ENCODE assay signal across 21 cellular contexts in genomic region chr14:70339039-70339438, GRCh38.
"Had no signal": no experiment of that assay in that cellular context is flagged by ENCODE, and none has a peak within 500 bp of the region (broad histone marks: within the 10 kb centered on the region; RNA-seq: fewer than 3 reads in every experiment).

No MANE protein-coding gene starts in this region.

- ATAC-seq: activated CD8-positive, alpha-beta memory T cell treated with anti-CD3 and anti-CD28 coated beads, Interleukin-2, amount 10 ng/mL, durations not matched to agents 7 days and 5 days had no signal

- DNase-seq: activated B cell treated with CpG ODN at 0.5 μM for 24 hours; activated CD4-positive, alpha-beta T cell treated with anti-CD3 and anti-CD28 coated beads for 1 hour; activated CD4-positive, alpha-beta T cell treated with anti-CD3 and anti-CD28 coated beads, Interleukin-2, amount 50 U/mL, for 48 hours; activated CD8-positive, alpha-beta memory T cell treated with anti-CD3 and anti-CD28 coated beads, Interleukin-2, amount 10 ng/mL, durations not matched to agents 7 days and 5 days; activated effector memory CD4-positive, alpha-beta T cell treated with Interleukin-2 at 50 U/mL for 16 hours; activated naive CD4-positive, alpha-beta T cell; activated T-cell treated with anti-CD3 and anti-CD28 coated beads, Interleukin-2, amount 50 U/mL, for 24 hours; aorta; IMR-90; Kasumi-1; KBM-7; NCI-H1048; NCI-H1417; NCI-H1930; NCI-H2171; NCI-H345; NCI-H510A; NCI-H526 treated with DMSO at 0.1 percent for 48 hours; NK-92 treated with Interleukin-12 subunit alpha and Interleukin-12 subunit beta, amount 100 ng/mL, for 24 hours; SHP77 treated with DMSO at 0.1 percent for 48 hours; T-helper 9 cell had no signal
